In the genomic region with DNA sequence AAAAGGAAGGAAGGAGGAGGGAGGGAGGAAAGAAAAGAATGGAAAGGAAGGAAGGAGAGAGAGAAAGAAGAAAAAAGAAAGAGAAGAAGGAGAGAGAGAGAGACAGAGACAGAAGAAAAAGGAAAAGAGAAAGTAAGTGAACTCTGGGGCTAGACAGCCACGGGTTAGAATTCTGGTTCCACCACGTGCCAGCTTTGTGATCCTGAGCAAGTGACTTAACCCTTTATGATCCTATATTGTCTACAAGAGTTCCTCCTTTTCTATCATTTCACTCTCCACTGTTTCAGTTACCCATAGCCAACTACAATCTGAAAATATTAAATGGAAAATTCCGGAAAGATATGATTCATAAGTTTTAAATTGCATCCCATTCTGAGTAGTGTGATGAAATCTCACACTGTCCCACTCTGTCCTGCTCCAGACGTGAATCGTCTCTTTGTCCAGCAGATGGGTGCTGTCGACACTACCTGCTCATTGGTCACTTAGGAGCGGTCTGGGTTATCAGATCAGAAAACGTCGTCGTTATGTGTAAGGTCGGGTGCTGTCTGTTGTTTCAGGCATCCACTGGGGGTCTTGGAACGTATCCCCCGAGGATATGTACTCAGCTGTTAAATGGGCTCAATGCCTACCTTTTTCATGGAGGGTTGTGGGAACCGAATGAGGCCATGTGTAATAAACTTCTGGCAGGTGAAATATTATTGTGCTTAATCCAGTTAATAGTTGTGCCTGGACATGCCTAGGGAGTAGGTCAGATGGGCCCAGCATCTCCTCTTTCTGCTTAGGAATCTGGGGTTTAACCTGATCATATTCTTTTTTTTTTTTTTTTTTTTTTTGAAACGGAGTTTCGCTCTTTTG, we compare ENCODE assay signal across 1 cellular context.
A peak's percentile ranks its signal among the peaks of the same experiment; 100 is the strongest.
TF ChIP-seq lines count a peak whose summit lies in the region.

No MANE protein-coding gene starts in this region.

TF ChIP-seq in HepG2, 621 proteins besides CTCF, POLR2A, EP300 and RAD21 (continued from another document and continues in another):
- TF ChIP-seq, protein P1, sequence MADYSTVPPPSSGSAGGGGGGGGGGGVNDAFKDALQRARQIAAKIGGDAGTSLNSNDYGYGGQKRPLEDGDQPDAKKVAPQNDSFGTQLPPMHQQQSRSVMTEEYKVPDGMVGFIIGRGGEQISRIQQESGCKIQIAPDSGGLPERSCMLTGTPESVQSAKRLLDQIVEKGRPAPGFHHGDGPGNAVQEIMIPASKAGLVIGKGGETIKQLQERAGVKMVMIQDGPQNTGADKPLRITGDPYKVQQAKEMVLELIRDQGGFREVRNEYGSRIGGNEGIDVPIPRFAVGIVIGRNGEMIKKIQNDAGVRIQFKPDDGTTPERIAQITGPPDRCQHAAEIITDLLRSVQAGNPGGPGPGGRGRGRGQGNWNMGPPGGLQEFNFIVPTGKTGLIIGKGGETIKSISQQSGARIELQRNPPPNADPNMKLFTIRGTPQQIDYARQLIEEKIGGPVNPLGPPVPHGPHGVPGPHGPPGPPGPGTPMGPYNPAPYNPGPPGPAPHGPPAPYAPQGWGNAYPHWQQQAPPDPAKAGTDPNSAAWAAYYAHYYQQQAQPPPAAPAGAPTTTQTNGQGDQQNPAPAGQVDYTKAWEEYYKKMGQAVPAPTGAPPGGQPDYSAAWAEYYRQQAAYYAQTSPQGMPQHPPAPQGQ (CRISPR knock-in tag; IDR thresholded peaks at IDR 0.05; ENCODE audit: borderline replicate concordance), result no peak
- TF ChIP-seq MTF1 (CRISPR knock-in tag; IDR thresholded peaks at IDR 0.05) (no peak), ZNF547 (CRISPR knock-in tag; IDR thresholded peaks at IDR 0.05) (no peak), ZBTB7B (CRISPR knock-in tag; IDR thresholded peaks at IDR 0.05) (0 out of 2 replicates have a peak, but pooled peaks have one; percentile 39), ARID2 (CRISPR knock-in tag; IDR thresholded peaks at IDR 0.05; ENCODE audit: borderline replicate concordance) (no peak), ZMYM4 (CRISPR knock-in tag; IDR thresholded peaks at IDR 0.05) (no peak), ESRRA (CRISPR knock-in tag; IDR thresholded peaks at IDR 0.05; ENCODE audit: low read depth) (no peak), NFE2L1 (CRISPR knock-in tag; IDR thresholded peaks at IDR 0.05; ENCODE audit: borderline replicate concordance) (no peak), ZNF354B (CRISPR knock-in tag; IDR thresholded peaks at IDR 0.05) (no peak), ZNF674 (CRISPR knock-in tag; IDR thresholded peaks at IDR 0.05; ENCODE audit: low read depth) (no peak), ZNF101 (CRISPR knock-in tag; IDR thresholded peaks at IDR 0.05; ENCODE audit: borderline replicate concordance, low read depth) (no peak), ZNF615 (CRISPR knock-in tag; IDR thresholded peaks at IDR 0.05; ENCODE audit: borderline replicate concordance) (no peak), ZFP41 (CRISPR knock-in tag; IDR thresholded peaks at IDR 0.05; ENCODE audit: borderline replicate concordance) (no peak), NFE2 (CRISPR knock-in tag; IDR thresholded peaks at IDR 0.05) (no peak), EED (CRISPR knock-in tag; IDR thresholded peaks at IDR 0.05) (no peak), HMGA1 (CRISPR knock-in tag; conservative IDR thresholded peaks at IDR 0.05) (no peak), GABPB1 (CRISPR knock-in tag; IDR thresholded peaks at IDR 0.05) (no peak), ZNF460 (CRISPR knock-in tag; IDR thresholded peaks at IDR 0.05; ENCODE audit: borderline replicate concordance) (no peak), ZNF891 (CRISPR knock-in tag; IDR thresholded peaks at IDR 0.05) (no peak), NR2C2 (CRISPR knock-in tag; IDR thresholded peaks at IDR 0.05; ENCODE audit: borderline replicate concordance) (0 out of 2 replicates have a peak, but pooled peaks have one; percentile 17), MLLT10 (CRISPR knock-in tag; IDR thresholded peaks at IDR 0.05) (no peak), DPF2 (CRISPR knock-in tag; IDR thresholded peaks at IDR 0.05; ENCODE audit: borderline replicate concordance, low read depth) (no peak), NR1H2 (CRISPR knock-in tag; IDR thresholded peaks at IDR 0.05; ENCODE audit: borderline replicate concordance, low read depth) (no peak), FIP1L1 (IDR thresholded peaks at IDR 0.05; ENCODE audit: borderline replicate concordance, insufficient read depth, low read depth, low read length) (no peak), ZBTB8A (CRISPR knock-in tag; IDR thresholded peaks at IDR 0.05; ENCODE audit: borderline replicate concordance, low read depth) (no peak), HMG20A (CRISPR knock-in tag; IDR thresholded peaks at IDR 0.05; ENCODE audit: borderline replicate concordance) (peak; percentile 4; the same call in 1 of the 2 replicates), TBL1XR1 (IDR thresholded peaks at IDR 0.05; ENCODE audit: borderline replicate concordance, low read length, partially characterized antibody) (no peak)
- TF ChIP-seq, protein P2, sequence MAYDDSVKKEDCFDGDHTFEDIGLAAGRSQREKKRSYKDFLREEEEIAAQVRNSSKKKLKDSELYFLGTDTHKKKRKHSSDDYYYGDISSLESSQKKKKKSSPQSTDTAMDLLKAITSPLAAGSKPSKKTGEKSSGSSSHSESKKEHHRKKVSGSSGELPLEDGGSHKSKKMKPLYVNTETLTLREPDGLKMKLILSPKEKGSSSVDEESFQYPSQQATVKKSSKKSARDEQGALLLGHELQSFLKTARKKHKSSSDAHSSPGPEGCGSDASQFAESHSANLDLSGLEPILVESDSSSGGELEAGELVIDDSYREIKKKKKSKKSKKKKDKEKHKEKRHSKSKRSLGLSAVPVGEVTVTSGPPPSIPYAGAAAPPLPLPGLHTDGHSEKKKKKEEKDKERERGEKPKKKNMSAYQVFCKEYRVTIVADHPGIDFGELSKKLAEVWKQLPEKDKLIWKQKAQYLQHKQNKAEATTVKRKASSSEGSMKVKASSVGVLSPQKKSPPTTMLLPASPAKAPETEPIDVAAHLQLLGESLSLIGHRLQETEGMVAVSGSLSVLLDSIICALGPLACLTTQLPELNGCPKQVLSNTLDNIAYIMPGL (CRISPR knock-in tag; IDR thresholded peaks at IDR 0.05; ENCODE audit: borderline replicate concordance in 1 of 2, low read depth in 1 of 2), result no peak
- TF ChIP-seq, protein P3, sequence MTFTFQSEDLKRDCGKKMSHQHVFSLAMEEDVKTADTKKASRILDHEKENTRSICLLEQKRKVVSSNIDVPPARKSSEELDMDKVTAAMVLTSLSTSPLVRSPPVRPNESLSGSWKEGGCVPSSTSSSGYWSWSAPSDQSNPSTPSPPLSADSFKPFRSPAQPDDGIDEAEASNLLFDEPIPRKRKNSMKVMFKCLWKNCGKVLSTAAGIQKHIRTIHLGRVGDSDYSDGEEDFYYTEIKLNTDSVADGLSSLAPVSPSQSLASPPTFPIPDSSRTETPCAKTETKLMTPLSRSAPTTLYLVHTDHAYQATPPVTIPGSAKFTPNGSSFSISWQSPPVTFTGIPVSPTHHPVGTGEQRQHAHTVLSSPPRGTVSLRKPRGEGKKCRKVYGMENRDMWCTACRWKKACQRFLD (CRISPR knock-in tag; IDR thresholded peaks at IDR 0.05; ENCODE audit: borderline replicate concordance), result no peak
- TF ChIP-seq, protein P4, sequence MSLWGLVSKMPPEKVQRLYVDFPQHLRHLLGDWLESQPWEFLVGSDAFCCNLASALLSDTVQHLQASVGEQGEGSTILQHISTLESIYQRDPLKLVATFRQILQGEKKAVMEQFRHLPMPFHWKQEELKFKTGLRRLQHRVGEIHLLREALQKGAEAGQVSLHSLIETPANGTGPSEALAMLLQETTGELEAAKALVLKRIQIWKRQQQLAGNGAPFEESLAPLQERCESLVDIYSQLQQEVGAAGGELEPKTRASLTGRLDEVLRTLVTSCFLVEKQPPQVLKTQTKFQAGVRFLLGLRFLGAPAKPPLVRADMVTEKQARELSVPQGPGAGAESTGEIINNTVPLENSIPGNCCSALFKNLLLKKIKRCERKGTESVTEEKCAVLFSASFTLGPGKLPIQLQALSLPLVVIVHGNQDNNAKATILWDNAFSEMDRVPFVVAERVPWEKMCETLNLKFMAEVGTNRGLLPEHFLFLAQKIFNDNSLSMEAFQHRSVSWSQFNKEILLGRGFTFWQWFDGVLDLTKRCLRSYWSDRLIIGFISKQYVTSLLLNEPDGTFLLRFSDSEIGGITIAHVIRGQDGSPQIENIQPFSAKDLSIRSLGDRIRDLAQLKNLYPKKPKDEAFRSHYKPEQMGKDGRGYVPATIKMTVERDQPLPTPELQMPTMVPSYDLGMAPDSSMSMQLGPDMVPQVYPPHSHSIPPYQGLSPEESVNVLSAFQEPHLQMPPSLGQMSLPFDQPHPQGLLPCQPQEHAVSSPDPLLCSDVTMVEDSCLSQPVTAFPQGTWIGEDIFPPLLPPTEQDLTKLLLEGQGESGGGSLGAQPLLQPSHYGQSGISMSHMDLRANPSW (CRISPR knock-in tag; IDR thresholded peaks at IDR 0.05; ENCODE audit: borderline replicate concordance), result no peak
- TF ChIP-seq, protein P5, sequence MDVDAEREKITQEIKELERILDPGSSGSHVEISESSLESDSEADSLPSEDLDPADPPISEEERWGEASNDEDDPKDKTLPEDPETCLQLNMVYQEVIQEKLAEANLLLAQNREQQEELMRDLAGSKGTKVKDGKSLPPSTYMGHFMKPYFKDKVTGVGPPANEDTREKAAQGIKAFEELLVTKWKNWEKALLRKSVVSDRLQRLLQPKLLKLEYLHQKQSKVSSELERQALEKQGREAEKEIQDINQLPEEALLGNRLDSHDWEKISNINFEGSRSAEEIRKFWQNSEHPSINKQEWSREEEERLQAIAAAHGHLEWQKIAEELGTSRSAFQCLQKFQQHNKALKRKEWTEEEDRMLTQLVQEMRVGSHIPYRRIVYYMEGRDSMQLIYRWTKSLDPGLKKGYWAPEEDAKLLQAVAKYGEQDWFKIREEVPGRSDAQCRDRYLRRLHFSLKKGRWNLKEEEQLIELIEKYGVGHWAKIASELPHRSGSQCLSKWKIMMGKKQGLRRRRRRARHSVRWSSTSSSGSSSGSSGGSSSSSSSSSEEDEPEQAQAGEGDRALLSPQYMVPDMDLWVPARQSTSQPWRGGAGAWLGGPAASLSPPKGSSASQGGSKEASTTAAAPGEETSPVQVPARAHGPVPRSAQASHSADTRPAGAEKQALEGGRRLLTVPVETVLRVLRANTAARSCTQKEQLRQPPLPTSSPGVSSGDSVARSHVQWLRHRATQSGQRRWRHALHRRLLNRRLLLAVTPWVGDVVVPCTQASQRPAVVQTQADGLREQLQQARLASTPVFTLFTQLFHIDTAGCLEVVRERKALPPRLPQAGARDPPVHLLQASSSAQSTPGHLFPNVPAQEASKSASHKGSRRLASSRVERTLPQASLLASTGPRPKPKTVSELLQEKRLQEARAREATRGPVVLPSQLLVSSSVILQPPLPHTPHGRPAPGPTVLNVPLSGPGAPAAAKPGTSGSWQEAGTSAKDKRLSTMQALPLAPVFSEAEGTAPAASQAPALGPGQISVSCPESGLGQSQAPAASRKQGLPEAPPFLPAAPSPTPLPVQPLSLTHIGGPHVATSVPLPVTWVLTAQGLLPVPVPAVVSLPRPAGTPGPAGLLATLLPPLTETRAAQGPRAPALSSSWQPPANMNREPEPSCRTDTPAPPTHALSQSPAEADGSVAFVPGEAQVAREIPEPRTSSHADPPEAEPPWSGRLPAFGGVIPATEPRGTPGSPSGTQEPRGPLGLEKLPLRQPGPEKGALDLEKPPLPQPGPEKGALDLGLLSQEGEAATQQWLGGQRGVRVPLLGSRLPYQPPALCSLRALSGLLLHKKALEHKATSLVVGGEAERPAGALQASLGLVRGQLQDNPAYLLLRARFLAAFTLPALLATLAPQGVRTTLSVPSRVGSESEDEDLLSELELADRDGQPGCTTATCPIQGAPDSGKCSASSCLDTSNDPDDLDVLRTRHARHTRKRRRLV (CRISPR knock-in tag; IDR thresholded peaks at IDR 0.05), result no peak
- TF ChIP-seq, protein P6, sequence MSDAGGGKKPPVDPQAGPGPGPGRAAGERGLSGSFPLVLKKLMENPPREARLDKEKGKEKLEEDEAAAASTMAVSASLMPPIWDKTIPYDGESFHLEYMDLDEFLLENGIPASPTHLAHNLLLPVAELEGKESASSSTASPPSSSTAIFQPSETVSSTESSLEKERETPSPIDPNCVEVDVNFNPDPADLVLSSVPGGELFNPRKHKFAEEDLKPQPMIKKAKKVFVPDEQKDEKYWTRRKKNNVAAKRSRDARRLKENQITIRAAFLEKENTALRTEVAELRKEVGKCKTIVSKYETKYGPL (CRISPR knock-in tag; IDR thresholded peaks at IDR 0.05), result no peak
- TF ChIP-seq, protein P7, sequence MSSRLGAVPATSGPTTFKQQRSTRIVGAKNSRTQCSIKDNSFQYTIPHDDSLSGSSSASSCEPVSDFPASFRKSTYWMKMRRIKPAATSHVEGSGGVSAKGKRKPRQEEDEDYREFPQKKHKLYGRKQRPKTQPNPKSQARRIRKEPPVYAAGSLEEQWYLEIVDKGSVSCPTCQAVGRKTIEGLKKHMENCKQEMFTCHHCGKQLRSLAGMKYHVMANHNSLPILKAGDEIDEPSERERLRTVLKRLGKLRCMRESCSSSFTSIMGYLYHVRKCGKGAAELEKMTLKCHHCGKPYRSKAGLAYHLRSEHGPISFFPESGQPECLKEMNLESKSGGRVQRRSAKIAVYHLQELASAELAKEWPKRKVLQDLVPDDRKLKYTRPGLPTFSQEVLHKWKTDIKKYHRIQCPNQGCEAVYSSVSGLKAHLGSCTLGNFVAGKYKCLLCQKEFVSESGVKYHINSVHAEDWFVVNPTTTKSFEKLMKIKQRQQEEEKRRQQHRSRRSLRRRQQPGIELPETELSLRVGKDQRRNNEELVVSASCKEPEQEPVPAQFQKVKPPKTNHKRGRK (CRISPR knock-in tag; IDR thresholded peaks at IDR 0.05), result peak; percentile 82; the same call in 1 of the 2 replicates
- TF ChIP-seq, protein P8, sequence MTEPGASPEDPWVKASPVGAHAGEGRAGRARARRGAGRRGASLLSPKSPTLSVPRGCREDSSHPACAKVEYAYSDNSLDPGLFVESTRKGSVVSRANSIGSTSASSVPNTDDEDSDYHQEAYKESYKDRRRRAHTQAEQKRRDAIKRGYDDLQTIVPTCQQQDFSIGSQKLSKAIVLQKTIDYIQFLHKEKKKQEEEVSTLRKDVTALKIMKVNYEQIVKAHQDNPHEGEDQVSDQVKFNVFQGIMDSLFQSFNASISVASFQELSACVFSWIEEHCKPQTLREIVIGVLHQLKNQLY (CRISPR knock-in tag; IDR thresholded peaks at IDR 0.05), result peak; percentile 50; the same call in 1 of the 2 replicates
- TF ChIP-seq, protein P9, sequence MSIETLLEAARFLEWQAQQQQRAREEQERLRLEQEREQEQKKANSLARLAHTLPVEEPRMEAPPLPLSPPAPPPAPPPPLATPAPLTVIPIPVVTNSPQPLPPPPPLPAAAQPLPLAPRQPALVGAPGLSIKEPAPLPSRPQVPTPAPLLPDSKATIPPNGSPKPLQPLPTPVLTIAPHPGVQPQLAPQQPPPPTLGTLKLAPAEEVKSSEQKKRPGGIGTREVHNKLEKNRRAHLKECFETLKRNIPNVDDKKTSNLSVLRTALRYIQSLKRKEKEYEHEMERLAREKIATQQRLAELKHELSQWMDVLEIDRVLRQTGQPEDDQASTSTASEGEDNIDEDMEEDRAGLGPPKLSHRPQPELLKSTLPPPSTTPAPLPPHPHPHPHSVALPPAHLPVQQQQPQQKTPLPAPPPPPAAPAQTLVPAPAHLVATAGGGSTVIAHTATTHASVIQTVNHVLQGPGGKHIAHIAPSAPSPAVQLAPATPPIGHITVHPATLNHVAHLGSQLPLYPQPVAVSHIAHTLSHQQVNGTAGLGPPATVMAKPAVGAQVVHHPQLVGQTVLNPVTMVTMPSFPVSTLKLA (IDR thresholded peaks at IDR 0.05), result peak; percentile 24; the same call in 1 of the 2 replicates
- TF ChIP-seq, protein P10, sequence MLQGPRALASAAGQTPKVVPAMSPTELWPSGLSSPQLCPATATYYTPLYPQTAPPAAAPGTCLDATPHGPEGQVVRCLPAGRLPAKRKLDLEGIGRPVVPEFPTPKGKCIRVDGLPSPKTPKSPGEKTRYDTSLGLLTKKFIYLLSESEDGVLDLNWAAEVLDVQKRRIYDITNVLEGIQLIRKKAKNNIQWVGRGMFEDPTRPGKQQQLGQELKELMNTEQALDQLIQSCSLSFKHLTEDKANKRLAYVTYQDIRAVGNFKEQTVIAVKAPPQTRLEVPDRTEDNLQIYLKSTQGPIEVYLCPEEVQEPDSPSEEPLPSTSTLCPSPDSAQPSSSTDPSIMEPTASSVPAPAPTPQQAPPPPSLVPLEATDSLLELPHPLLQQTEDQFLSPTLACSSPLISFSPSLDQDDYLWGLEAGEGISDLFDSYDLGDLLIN (CRISPR knock-in tag; IDR thresholded peaks at IDR 0.05; ENCODE audit: borderline replicate concordance), result no peak
